Comparison of ENCODE assay signal across 8 cellular contexts in the genomic region with DNA sequence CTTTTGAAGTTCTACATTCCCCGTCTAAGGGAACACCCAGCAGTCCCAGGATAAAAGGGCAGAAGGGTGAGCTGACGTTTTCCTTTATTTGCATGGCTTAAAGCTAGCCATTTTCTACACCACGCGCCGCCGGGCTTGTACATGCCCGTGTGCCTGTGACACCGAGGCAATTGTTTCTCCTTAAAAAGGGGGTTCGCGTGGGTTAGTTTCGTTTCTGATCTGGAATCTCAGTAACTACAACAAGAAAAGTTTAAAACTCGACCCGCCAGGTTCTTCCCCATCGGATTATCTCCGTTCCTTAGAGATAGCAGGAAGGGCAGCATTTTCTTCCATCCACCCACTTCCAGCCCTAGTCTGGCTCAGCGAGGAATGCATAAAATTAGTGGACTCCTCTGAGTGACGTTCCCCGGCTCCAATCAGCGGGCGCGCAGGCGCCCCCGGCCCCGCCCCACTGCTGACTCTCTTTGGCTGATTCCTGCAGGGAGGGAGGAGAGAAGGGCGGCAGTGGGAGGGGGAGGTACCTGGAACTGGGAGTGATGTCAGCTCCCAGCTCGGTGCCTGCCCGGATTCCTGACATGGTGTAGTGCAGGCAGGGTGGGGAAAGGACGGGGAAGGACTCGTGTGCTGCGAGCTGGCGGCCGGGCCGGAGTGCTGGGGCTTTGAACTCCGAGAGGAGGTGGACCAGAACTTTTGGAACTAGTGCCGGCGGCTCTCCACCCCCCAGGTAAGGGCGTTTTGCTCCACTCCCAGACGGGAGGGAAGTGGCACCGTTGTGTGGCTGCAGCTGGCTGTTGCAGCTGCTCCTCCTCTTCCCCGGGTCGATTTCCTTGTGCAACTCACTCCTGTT. TPM values are rescaled to one million over a fixed set of nuclear protein-coding genes. Genes with fewer than 3 reads are reported as not detected.
DNase-seq lines count a peak whose midpoint lies in the region; ATAC-seq and TF ChIP-seq lines count a peak whose summit lies in the region.

Gene PPFIBP1 (plus strand): TSS at position 565 of the 847 bp plus-strand sequence. CDS start 109,191 bp downstream, outside the sequence.

- no peaks in the 10 kb centered on the region for H3K36me3 Mint-ChIP-seq in activated T-cell treated with anti-CD3 and anti-CD28 coated beads, Interleukin-2, amount 50 U/mL, for 4 hours (ENCODE audit: insufficient read depth)

- POLR2A ChIA-PET in Panc1 (lab: Charles Lee): interaction anchor here (0.6 to 1.0 kb wide), 2 partner anchors 10 to 38 kb away, joined by 3 to 5 read pairs; no protein-coding TSS in a partner anchor

- ATAC-seq in GM21717 (IDR thresholded peaks at IDR 0.05; ENCODE audit: unreplicated experiment) (peak; percentile 94), Panc1 (peak; percentile 98)
- ATAC-seq in activated T-cell treated with anti-CD3 and anti-CD28 coated beads, Interleukin-2, amount 50 U/mL, for 4 hours: peak; percentile 99

- H3K9me3 Mint-ChIP-seq in activated T-cell treated with anti-CD3 and anti-CD28 coated beads, Interleukin-2, amount 50 U/mL, for 4 hours: no peaks in the 10 kb centered on the region

- TF ChIP-seq CTCF in Panc1 (IDR thresholded peaks at IDR 0.05): peak; percentile 53

- DNase-seq in DMS53 treated with DMSO at 0.1 percent for 48 hours (lab: John Stamatoyannopoulos, UW; ENCODE audit: unreplicated experiment): peak; percentile 99
- peak; percentile 74 for DNase-seq in KG1 (lab: John Stamatoyannopoulos, UW)
- DNase-seq in Panc1 (ENCODE audit: low read depth, low spot score): peak; percentile 99
- peak; percentile 99 for DNase-seq in activated T-cell treated with anti-CD3 and anti-CD28 coated beads, Interleukin-2, amount 50 U/mL, for 4 hours
- peak; percentile 91 to 94 for DNase-seq in erythroblast (lab: John Stamatoyannopoulos, UW)
- peak; percentile 99 for DNase-seq in stimulated activated CD8-positive, alpha-beta memory T cell treated with anti-CD3 and anti-CD28 coated beads, Interleukin-7, amount 100 ng/mL, for 1 hour (ENCODE audit: low read depth in 2 of 2)

- peak within 1 kb of the TSS; percentile 95 for H3K4me3 Mint-ChIP-seq in activated T-cell treated with anti-CD3 and anti-CD28 coated beads, Interleukin-2, amount 50 U/mL, for 4 hours

- H3K4me3 ChIP-seq in Panc1 (ENCODE audit: low read depth in 2 of 2, low read length in 2 of 2) (peak within 1 kb of the TSS; percentile 68 to 87), mucosa of stomach (ENCODE audit: low read length) (peak within 1 kb of the TSS; percentile 75)

- no peaks in the 10 kb centered on the region for H3K36me3 ChIP-seq in Panc1 (ENCODE audit: control insufficient read depth, insufficient read depth, low read length)
- no peaks in the 10 kb centered on the region for H3K36me3 ChIP-seq in mucosa of stomach (ENCODE audit: control insufficient read depth, insufficient read depth, low read length)

- BruUV-seq in Panc1 (replicated peaks; lab: Mats Ljungman, UMichigan): TSS peak; percentile 97

- peak; percentile 54 for TF ChIP-seq POLR2A in erythroblast (IDR thresholded peaks at IDR 0.05; ENCODE audit: low read length)

- no peaks in the 10 kb centered on the region for H3K9me3 ChIP-seq in Panc1 (ENCODE audit: control insufficient read depth, insufficient read depth, low read depth, low read length)
- H3K9me3 ChIP-seq in mucosa of stomach (ENCODE audit: control insufficient read depth, low read length): no peaks in the 10 kb centered on the region

- peaks cover 33% of the 10 kb centered on the region for H3K4me1 Mint-ChIP-seq in activated T-cell treated with anti-CD3 and anti-CD28 coated beads, Interleukin-2, amount 50 U/mL, for 4 hours (ENCODE audit: low read depth)

- peak within 1 kb of the TSS; percentile 93 for H3K27ac ChIP-seq in Panc1 (ENCODE audit: low read length)

- H3K4me1 ChIP-seq in Panc1 (ENCODE audit: control insufficient read depth, insufficient read depth, low read length) (peaks cover 13% of the 10 kb centered on the region), mucosa of stomach (ENCODE audit: control insufficient read depth, insufficient read depth, low read length) (peaks cover 6% of the 10 kb centered on the region)

- CTCF ChIA-PET in Panc1 (lab: Charles Lee): interaction anchor here (0.7 to 1.4 kb wide), 3 partner anchors 21 to 91 kb away, joined by 3 to 14 read pairs (median 3); no protein-coding TSS in a partner anchor

- in situ Hi-C loops in Panc1 (cut with HindIII; ENCODE audit: low pct_unique_long_range_greater_than_20kb, low sequenced_read_pairs): no loop called here

- H3K27me3 ChIP-seq in Panc1 (ENCODE audit: control insufficient read depth, insufficient read depth, low read length) (no peaks in the 10 kb centered on the region), mucosa of stomach (ENCODE audit: control insufficient read depth, insufficient read depth, low read length) (no peaks in the 10 kb centered on the region)

- H3K9ac ChIP-seq in mucosa of stomach (ENCODE audit: low read length): peak within 1 kb of the TSS; percentile 91

- peaks cover 12% of the 10 kb centered on the region for H3K27me3 Mint-ChIP-seq in activated T-cell treated with anti-CD3 and anti-CD28 coated beads, Interleukin-2, amount 50 U/mL, for 4 hours (ENCODE audit: low read depth)

- intact Hi-C loops in Panc1 (cut with micrococcal nuclease; ENCODE audit: unreplicated experiment): loop anchor here (2.0 kb wide), 1 partner anchor 29 kb away; no protein-coding TSS in a partner anchor

RNA-seq across cellular contexts. Expression of gene PPFIBP1, which starts in this region (rescaled TPM):
- total RNA-seq in Panc1 (2021; ENCODE audit: unreplicated experiment): 88.6 TPM
- 36.9 TPM for polyA plus RNA-seq in Panc1 (2012; ENCODE audit: insufficient read length)
- 10 to 100 TPM in 2 of 3 donors, 1 to 10 TPM in 1; 7.4 to 11.6 (median 10.9) TPM for total RNA-seq in activated T-cell treated with anti-CD3 and anti-CD28 coated beads, Interleukin-2, amount 50 U/mL, for 4 hours

Comparison
In these comparisons a context has a peak if more than half of its experiments do, and no peak if none do; other contexts are left out.
1. Peak in every context shown above with its lines: DNase-seq, ATAC-seq, H3K4me3 ChIP-seq and H3K27ac ChIP-seq.